22 cellular contexts compared by ENCODE assay signal in the genomic region with DNA sequence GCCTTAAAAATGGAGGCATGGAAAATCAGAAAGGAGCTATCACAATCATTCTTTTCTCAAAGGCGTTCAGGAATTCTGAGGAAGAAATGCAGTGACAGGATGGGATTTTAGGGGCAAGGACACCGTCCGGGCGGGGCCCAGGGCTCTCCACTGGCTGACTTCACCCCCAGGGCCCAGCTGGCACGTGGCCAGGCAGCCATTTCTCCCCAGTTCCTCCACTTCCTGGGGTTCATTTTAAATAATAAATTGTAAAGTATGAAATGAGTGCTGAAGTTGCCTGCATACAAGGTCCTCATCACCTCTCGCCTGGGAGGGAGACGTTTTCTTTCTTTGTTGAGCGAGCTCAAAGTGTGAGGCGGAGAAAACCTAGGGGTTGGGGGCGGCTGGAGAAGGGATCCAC.
A peak's percentile ranks its signal among the peaks of the same experiment; 100 is the strongest.
DNase-seq lines count a peak whose midpoint lies in the region; ATAC-seq and TF ChIP-seq lines count a peak whose summit lies in the region.
"Had no signal": no experiment of that assay in that cellular context is flagged by ENCODE, and none has a peak within 500 bp of the region (broad histone marks: within the 10 kb centered on the region; RNA-seq: fewer than 3 reads in every experiment).

No MANE protein-coding gene starts in this region.

- H3K4me3 ChIP-seq in H7 (ENCODE audit: insufficient read depth, low read depth, low read length): no peak overlapping the region
- H3K4me3 ChIP-seq in RWPE2 (ENCODE audit: severe bottlenecking): no peak overlapping the region
- H3K4me3 ChIP-seq in subcutaneous abdominal adipose tissue (ENCODE audit: low read depth in 1 of 5, low read length in 5 of 5): no peak overlapping the region
- H3K4me3 ChIP-seq: BLaER1 treated with 17β-estradiol and CSF1 and Interleukin-3, amounts not matched to agents 10 nM and 100 nM; GM23338 had no signal

- no peak overlapping the region for H3K27ac ChIP-seq in RWPE2 (ENCODE audit: poor library complexity, severe bottlenecking)
- H3K27ac ChIP-seq in layer of hippocampus (ENCODE audit: low read depth, low read length): peak overlapping the region; percentile 38
- peak overlapping the region; percentile 49 for H3K27ac ChIP-seq in subcutaneous abdominal adipose tissue (ENCODE audit: low read depth, low read length)
- H3K27ac ChIP-seq: BLaER1 treated with 17β-estradiol and CSF1 and Interleukin-3, amounts not matched to agents 10 nM and 100 nM; HL-60; KMS-11 had no signal

- H3K27me3 ChIP-seq in H7 (ENCODE audit: control insufficient read depth, insufficient read depth, low read length) (no peaks in the 10 kb centered on the region), RWPE2 (ENCODE audit: insufficient read depth, poor library complexity, severe bottlenecking) (no peaks in the 10 kb centered on the region), layer of hippocampus (ENCODE audit: control insufficient read depth, insufficient read depth, low read length) (no peaks in the 10 kb centered on the region), subcutaneous abdominal adipose tissue (ENCODE audit: control insufficient read depth in 5 of 5, insufficient read depth in 4 of 5, low read length in 5 of 5) (no peaks in the 10 kb centered on the region)
- H3K27me3 ChIP-seq: BLaER1 treated with 17β-estradiol and CSF1 and Interleukin-3, amounts not matched to agents 10 nM and 100 nM had no signal

- DNase-seq in H7 (peak; percentile 41), RWPE2 (ENCODE audit: low spot score) (peak; percentile 25), globus pallidus (ENCODE audit: low spot score) (no peak)
- no peak for DNase-seq in stimulated activated CD4-positive, alpha-beta T cell treated with anti-CD3 and anti-CD28 coated beads, Interleukin-15, amount 100 ng/mL, for 24 hours
- DNase-seq: 8988T; Calu3; CD8-positive, alpha-beta T cell; DMS153; HCEC 1CT; NCI-H1105; NCI-H1694; NCI-H446 treated with DMSO at 0.1 percent for 48 hours; NCI-H526 treated with DMSO at 0.1 percent for 48 hours; SHP77 treated with DMSO at 0.1 percent for 48 hours; SK-N-SH had no signal

- H3K9me3 ChIP-seq in RWPE2 (ENCODE audit: severe bottlenecking) (no peaks in the 10 kb centered on the region), subcutaneous abdominal adipose tissue (ENCODE audit: control insufficient read depth in 5 of 5, low read length in 5 of 5) (no peaks in the 10 kb centered on the region)
- H3K9me3 ChIP-seq: BLaER1 treated with 17β-estradiol and CSF1 and Interleukin-3, amounts not matched to agents 10 nM and 100 nM; SK-N-SH had no signal

- no peak for TF ChIP-seq CTCF in RWPE2 (IDR thresholded peaks at IDR 0.05; ENCODE audit: poor library complexity, severe bottlenecking)

- no peak overlapping the region for H3K9ac ChIP-seq in subcutaneous abdominal adipose tissue (ENCODE audit: low read length in 5 of 5)
- H3K9ac ChIP-seq: BLaER1 treated with 17β-estradiol and CSF1 and Interleukin-3, amounts not matched to agents 10 nM and 100 nM; KMS-11; SK-N-SH had no signal

- H3K36me3 ChIP-seq in H7 (replicated peaks; ENCODE audit: control insufficient read depth, insufficient read depth, low read length) (peaks cover 11% of the 10 kb centered on the region), RWPE2 (ENCODE audit: low read depth) (peaks cover 46% of the 10 kb centered on the region), subcutaneous abdominal adipose tissue (ENCODE audit: control insufficient read depth in 5 of 5, insufficient read depth in 5 of 5, low read length in 5 of 5) (peaks cover 0 to 44% (median 25%) of the 10 kb centered on the region in 5 donors)

- H3K4me1 ChIP-seq in RWPE2 (ENCODE audit: insufficient read depth, poor library complexity, severe bottlenecking) (no peaks in the 10 kb centered on the region), subcutaneous abdominal adipose tissue (ENCODE audit: control insufficient read depth in 5 of 5, insufficient read depth in 5 of 5, low read length in 5 of 5) (peaks cover 8 to 51% (median 40%) of the 10 kb centered on the region in 5 donors)

- ATAC-seq in RWPE2 (ENCODE audit: low read depth) (no peak), GM21529 (IDR thresholded peaks at IDR 0.05; ENCODE audit: unreplicated experiment) (no peak)
- ATAC-seq: CD8-positive, alpha-beta T cell; GM23338 had no signal

Comparison
In these comparisons a context has a peak if more than half of its experiments do, and no peak if none do; other contexts are left out.
1. DNase-seq: peak in H7 (single experiment) and RWPE2 (single experiment); none in globus pallidus (single experiment) and stimulated activated CD4-positive, alpha-beta T cell treated with anti-CD3 and anti-CD28 coated beads, Interleukin-15, amount 100 ng/mL, for 24 hours (single experiment).